8 cellular contexts compared by ENCODE assay signal in genomic region chr2:10811552-10811951, GRCh38. TPM values are rescaled to one million over a fixed set of nuclear protein-coding genes. Genes with fewer than 3 reads are reported as not detected.
A peak's percentile ranks its signal among the peaks of the same experiment; 100 is the strongest.
DNase-seq lines count a peak whose midpoint lies in the region; ATAC-seq and TF ChIP-seq lines count a peak whose summit lies in the region.

No MANE protein-coding gene starts in this region.

- intact Hi-C loops in CD14-positive monocyte (cut with micrococcal nuclease): no loop called here

- H3K27ac Mint-ChIP-seq in CD14-positive monocyte: peak overlapping the region; percentile 78 to 96 (median 92)
- H3K27ac Mint-ChIP-seq in nephron: peak overlapping the region; percentile 39 to 95 (median 88)

- peaks cover 53% of the 10 kb centered on the region for H4K20me1 ChIP-seq in Loucy (ENCODE audit: insufficient read depth, low read length, poor library complexity, severe bottlenecking)

- TF ChIP-seq CTCF in CD14-positive monocyte (IDR thresholded peaks at IDR 0.05) (no peak), Loucy (conservative IDR thresholded peaks at IDR 0.05; ENCODE audit: low read length) (no peak), nephron (IDR thresholded peaks at IDR 0.05; ENCODE audit: unreplicated experiment in 3 of 3) (no peak)

- H3K27me3 Mint-ChIP-seq in CD14-positive monocyte (ENCODE audit: low read depth in 3 of 3) (peaks cover 0 to 5% (median 0%) of the 10 kb centered on the region in 3 donors), nephron (ENCODE audit: low read depth) (peaks cover 2% of the 10 kb centered on the region)

- peaks cover 0 to 11% of the 10 kb centered on the region in 2 donors for H3K36me3 Mint-ChIP-seq in CD14-positive monocyte
- peaks cover 13% of the 10 kb centered on the region for H3K36me3 Mint-ChIP-seq in nephron (ENCODE audit: low read depth)

- no peaks in the 10 kb centered on the region for H3K9me3 ChIP-seq in Loucy (ENCODE audit: insufficient read depth, low read depth, low read length)

- no peak for DNase-seq in CD14-positive monocyte (ENCODE audit: low spot score)
- peak; percentile 41 for DNase-seq in dermis blood vessel endothelial cell
- no peak for DNase-seq in C1 segment of cervical spinal cord (lab: John Stamatoyannopoulos, UW)
- no peak for DNase-seq in SK-N-DZ (ENCODE audit: low spot score)

- H3K4me3 ChIP-seq in Loucy (ENCODE audit: low read length, poor library complexity, severe bottlenecking): peak overlapping the region; percentile 97

- H3F3A ChIP-seq in Loucy (ENCODE audit: low read depth): no peaks in the 10 kb centered on the region

- peaks cover 60% of the 10 kb centered on the region for H3K79me2 ChIP-seq in Loucy (ENCODE audit: insufficient read depth, low read length)

- H3K4me3 Mint-ChIP-seq in CD14-positive monocyte (peak overlapping the region; percentile 94 to 95), nephron (peak overlapping the region; percentile 94 to 95 (median 95))

- H3K4me1 Mint-ChIP-seq in CD14-positive monocyte (peaks cover 37% of the 10 kb centered on the region), nephron (peaks cover 32% of the 10 kb centered on the region)

- peaks cover 51% of the 10 kb centered on the region for H3K4me1 ChIP-seq in Loucy (ENCODE audit: insufficient read depth, low read length, poor library complexity, severe bottlenecking)

- H2AFZ ChIP-seq in Loucy (ENCODE audit: low read length): no peak overlapping the region

- H3K9ac ChIP-seq in Loucy (ENCODE audit: low read depth, low read length, poor library complexity, severe bottlenecking): peak overlapping the region; percentile 97

- H3K9me3 Mint-ChIP-seq in CD14-positive monocyte (no peaks in the 10 kb centered on the region), nephron (no peaks in the 10 kb centered on the region)

- ATAC-seq in GM21786 (IDR thresholded peaks at IDR 0.05; ENCODE audit: unreplicated experiment): no peak
- no peak for ATAC-seq in GM18498 (IDR thresholded peaks at IDR 0.05; ENCODE audit: unreplicated experiment)

- H3K36me3 ChIP-seq in Loucy (ENCODE audit: insufficient read depth, low read length): no peaks in the 10 kb centered on the region; the same call in 1 of the 2 replicates

- H3K9me2 ChIP-seq in Loucy (replicated peaks; ENCODE audit: low read depth, low read length): no peaks in the 10 kb centered on the region

- H3K27me3 ChIP-seq in Loucy (ENCODE audit: insufficient read depth, low read length, poor library complexity, severe bottlenecking): no peaks in the 10 kb centered on the region

- peak overlapping the region; percentile 97 for H3K4me2 ChIP-seq in Loucy (ENCODE audit: low read depth, low read length, poor library complexity, severe bottlenecking)

RNA-seq across cellular contexts. Expression of gene PDIA6, which starts 1.0 kb away (rescaled TPM):
- 100 to 1,000 TPM; 166 to 187 TPM for polyA plus RNA-seq in CD14-positive monocyte
- total RNA-seq in dermis blood vessel endothelial cell: 472 and 738 TPM in 2 replicates
- polyA plus RNA-seq in SK-N-DZ (2014; cell fraction: cytosol; rRNA removed): 211 and 220 TPM in 2 replicates
- polyA plus RNA-seq in SK-N-DZ (2014; cell fraction: nucleus; rRNA removed): 71.4 and 93.1 TPM in 2 replicates
